Comparison of ENCODE assay signal across 14 cellular contexts in genomic region chr4:145720656-145721055, GRCh38. TPM values are rescaled to one million over a fixed set of nuclear protein-coding genes. Genes with fewer than 3 reads are reported as not detected.
DNase-seq lines count a peak whose midpoint lies in the region; ATAC-seq and TF ChIP-seq lines count a peak whose summit lies in the region.
"Had no signal": no experiment of that assay in that cellular context is flagged by ENCODE, and none has a peak within 500 bp of the region (broad histone marks: within the 10 kb centered on the region; RNA-seq: fewer than 3 reads in every experiment).

No MANE protein-coding gene starts in this region.

- H3K9me3 ChIP-seq in left ventricle myocardium inferior (replicated peaks) = no peaks in the 10 kb centered on the region
- H3K9me3 ChIP-seq in T-helper 17 cell (ENCODE audit: control insufficient read depth, low read length, poor library complexity, severe bottlenecking) = no peaks in the 10 kb centered on the region
- peaks cover 0 to 3% (median 0%) of the 10 kb centered on the region in 4 donors for H3K9me3 ChIP-seq in sigmoid colon
- H3K9me3 ChIP-seq: gastroesophageal sphincter had no signal

- TF ChIP-seq EP300 in sigmoid colon (IDR thresholded peaks at IDR 0.05) = no peak

- peaks cover 7% of the 10 kb centered on the region for H3K4me1 Mint-ChIP-seq in T-helper 17 cell
- peaks cover 19% of the 10 kb centered on the region for H3K4me1 Mint-ChIP-seq in stimulated activated naive CD8-positive, alpha-beta T cell treated with anti-CD3 and anti-CD28 coated beads, Interleukin-15, Interleukin-2, amounts not matched to agents 100 ng/mL and 50 ng/mL, for 24 hours (ENCODE audit: low read depth)

- intact Hi-C loops in left ventricle myocardium inferior (cut with micrococcal nuclease) = no loop called here
- intact Hi-C loops in cardiac septum (cut with DNase I) = loop anchor here (5.0 kb wide), 1 partner anchor 83 kb away; no protein-coding TSS in a partner anchor
- intact Hi-C loops in sigmoid colon (cut with DNase I) = no loop called here

- peaks cover 2% of the 10 kb centered on the region for H3K36me3 Mint-ChIP-seq in T-helper 17 cell (ENCODE audit: low read depth)
- no peaks in the 10 kb centered on the region for H3K36me3 Mint-ChIP-seq in stimulated activated naive CD8-positive, alpha-beta T cell treated with anti-CD3 and anti-CD28 coated beads, Interleukin-15, Interleukin-2, amounts not matched to agents 100 ng/mL and 50 ng/mL, for 24 hours (ENCODE audit: low read depth)

- H3K27ac ChIP-seq in left ventricle myocardium inferior (replicated peaks) = peak overlapping the region; percentile 73
- H3K27ac ChIP-seq in sigmoid colon = no peak overlapping the region
- H3K27ac ChIP-seq: gastroesophageal sphincter had no signal

- H3K4me1 ChIP-seq in left ventricle myocardium inferior (peaks cover 15% of the 10 kb centered on the region), sigmoid colon (no peaks in the 10 kb centered on the region)
- H3K4me1 ChIP-seq: gastroesophageal sphincter had no signal

- WGBS in sigmoid colon, 2 donors = 86 to 92% methylated on average over 3 of the region's 3 CpGs

- DNase-seq in left ventricle myocardium inferior = no peak
- no peak for DNase-seq in cardiac septum (ENCODE audit: low spot score)
- DNase-seq in T-helper 17 cell = no peak
- DNase-seq in GF-D8 (lab: John Stamatoyannopoulos, UW) = no peak
- no peak for DNase-seq in germinal center (ENCODE audit: low spot score)
- no peak for DNase-seq in sigmoid colon
- DNase-seq: activated CD4-positive, CD25-positive, alpha-beta regulatory T cell; NCI-H524 treated with DMSO at 0.1 percent for 48 hours; occipital lobe had no signal

- TF ChIP-seq POLR2A in sigmoid colon (IDR thresholded peaks at IDR 0.05) = no peak

- ATAC-seq in HG02798 (IDR thresholded peaks at IDR 0.05; ENCODE audit: poor library complexity, unreplicated experiment) (peak; percentile 38), T-helper 17 cell (no peak)
- ATAC-seq: gastroesophageal sphincter had no signal

- H3K27me3 Mint-ChIP-seq in T-helper 17 cell = peaks cover 46% of the 10 kb centered on the region
- H3K27me3 Mint-ChIP-seq in stimulated activated naive CD8-positive, alpha-beta T cell treated with anti-CD3 and anti-CD28 coated beads, Interleukin-15, Interleukin-2, amounts not matched to agents 100 ng/mL and 50 ng/mL, for 24 hours = peaks cover 31% of the 10 kb centered on the region

- H3K4me3 ChIP-seq in left ventricle myocardium inferior (no peak overlapping the region), sigmoid colon (no peak overlapping the region)
- H3K4me3 ChIP-seq: gastroesophageal sphincter had no signal

- no peak overlapping the region for H3K27ac Mint-ChIP-seq in T-helper 17 cell
- peak overlapping the region; percentile 85 for H3K27ac Mint-ChIP-seq in stimulated activated naive CD8-positive, alpha-beta T cell treated with anti-CD3 and anti-CD28 coated beads, Interleukin-15, Interleukin-2, amounts not matched to agents 100 ng/mL and 50 ng/mL, for 24 hours

- no peaks in the 10 kb centered on the region for H3K9me3 Mint-ChIP-seq in stimulated activated naive CD8-positive, alpha-beta T cell treated with anti-CD3 and anti-CD28 coated beads, Interleukin-15, Interleukin-2, amounts not matched to agents 100 ng/mL and 50 ng/mL, for 24 hours

- no peak for TF ChIP-seq CTCF in left ventricle myocardium inferior (IDR thresholded peaks at IDR 0.05; ENCODE audit: borderline replicate concordance)
- no peak for TF ChIP-seq CTCF in sigmoid colon (IDR thresholded peaks at IDR 0.05)

- H3K27me3 ChIP-seq in left ventricle myocardium inferior (ENCODE audit: low read depth) = no peaks in the 10 kb centered on the region
- H3K27me3 ChIP-seq in sigmoid colon = no peaks in the 10 kb centered on the region
- H3K27me3 ChIP-seq: gastroesophageal sphincter had no signal

- H3K36me3 ChIP-seq in left ventricle myocardium inferior = no peaks in the 10 kb centered on the region
- H3K36me3 ChIP-seq in sigmoid colon = no peaks in the 10 kb centered on the region
- H3K36me3 ChIP-seq: gastroesophageal sphincter had no signal

- peak overlapping the region; percentile 69 for H3K4me3 Mint-ChIP-seq in T-helper 17 cell
- peak overlapping the region; percentile 30 for H3K4me3 Mint-ChIP-seq in stimulated activated naive CD8-positive, alpha-beta T cell treated with anti-CD3 and anti-CD28 coated beads, Interleukin-15, Interleukin-2, amounts not matched to agents 100 ng/mL and 50 ng/mL, for 24 hours

RNA-seq across cellular contexts. Expression of gene C4orf51, which starts 40.7 kb away (rescaled TPM):
- not detected for total RNA-seq in left ventricle myocardium inferior
- total RNA-seq in cardiac septum = not detected
- total RNA-seq in T-helper 17 cell = not detected
- total RNA-seq in sigmoid colon = not detected
- polyA plus RNA-seq in sigmoid colon = not detected
- total RNA-seq: G401, gastroesophageal sphincter, occipital lobe, subcutaneous adipose tissue had no signal
